In genomic region chr6:34248198-34248726, GRCh38 we compare ENCODE assay signal across 8 cellular contexts. TPM values are rescaled to one million over a fixed set of nuclear protein-coding genes. Genes with fewer than 3 reads are reported as not detected.
DNase-seq lines count a peak whose midpoint lies in the region; ATAC-seq and TF ChIP-seq lines count a peak whose summit lies in the region.

No MANE protein-coding gene starts in this region.

- CTCF ChIA-PET in AG04450 (lab: Charles Lee) = interaction anchor here (1.2 to 3.6 kb wide), 4 partner anchors 25 to 361 kb away, joined by 8 to 39 read pairs (median 10); no protein-coding TSS in a partner anchor

- no peaks in the 10 kb centered on the region; the same call in 1 of the 2 replicates for H3K9me3 ChIP-seq in AG04450 (ENCODE audit: control insufficient read depth, insufficient read depth, low read length)

- POLR2A ChIA-PET in AG04450 (lab: Yijun Ruan, JAX) = interaction anchor here (1.1 to 1.8 kb wide), 3 partner anchors 12 to 58 kb away, joined by 3 to 7 read pairs (median 3); partner anchors contain the start of gene HMGA1

- DNase-seq in AG04450 (ENCODE audit: low read depth, low spot score) (no peak), T-helper 1 cell (peak in 4 of 5 donors; percentile 31 to 45 (median 36)), cerebellum (ENCODE audit: low spot score) (peak; percentile 64), left colon (peak; percentile 77 to 81), NCI-H187 (lab: John Stamatoyannopoulos, UW) (no peak)
- DNase-seq in stimulated activated naive CD4-positive, alpha-beta T cell (lab: John Stamatoyannopoulos, UW) = peak in 4 of 6 experiments; percentile 17 to 42 (median 30)

- no peaks in the 10 kb centered on the region for H3K27me3 ChIP-seq in AG04450 (ENCODE audit: control insufficient read depth, insufficient read depth, low read length)

- peak overlapping the region; percentile 91 for H3K4me3 ChIP-seq in AG04450 (ENCODE audit: low read depth, low read length)

- ATAC-seq in GM18511 (IDR thresholded peaks at IDR 0.05; ENCODE audit: unreplicated experiment) (peak; percentile 46), HG03095 (IDR thresholded peaks at IDR 0.05; ENCODE audit: unreplicated experiment) (peak; percentile 17), left colon (peak; percentile 55)

- intact Hi-C loops in left colon (cut with DNase I, micrococcal nuclease) = loop anchor here (5.0 to 10.0 kb wide), 2 partner anchors 167 to 169 kb away; no protein-coding TSS in a partner anchor

- peak overlapping the region; percentile 47 for H3K27ac ChIP-seq in AG04450 (ENCODE audit: low read depth, low read length)

- no peak for TF ChIP-seq CTCF in AG04450 (IDR thresholded peaks at IDR 0.05; ENCODE audit: low read depth, low read length)

RNA-seq across cellular contexts. Expression of gene SMIM29, which starts 0.5 kb away (rescaled TPM):
- polyA plus RNA-seq in AG04450 (2011; rRNA removed) = 11.3 and 17.2 TPM in 2 replicates
- 12.6 and 16.0 TPM in 2 replicates for polyA minus RNA-seq in AG04450 (2011; rRNA and poly(A)+ RNA removed)
- 15.9 TPM for total RNA-seq in cerebellum
- total RNA-seq in left colon = 10 to 100 TPM in 1 of 2 donors, 1 to 10 TPM in 1; 8.2 to 11.5 TPM

RNA-seq across cellular contexts. Expression of gene HMGA1, which starts 11.6 kb away (rescaled TPM):
- polyA plus RNA-seq in AG04450 (2011; rRNA removed) = 142 and 197 TPM in 2 replicates
- polyA minus RNA-seq in AG04450 (2011; rRNA and poly(A)+ RNA removed) = 127 and 146 TPM in 2 replicates
- total RNA-seq in cerebellum (17.6 TPM), left colon (100 to 1,000 TPM; 116 to 152 TPM)

Comparison
In these comparisons a context has a peak if more than half of its experiments do, and no peak if none do; other contexts are left out.
1. DNase-seq: peak in T-helper 1 cell (4 of 5), cerebellum (single experiment), left colon (2 of 2) and stimulated activated naive CD4-positive, alpha-beta T cell (4 of 6); none in AG04450 (single experiment) and NCI-H187 (0 of 2).
2. Peak in every context shown above with its lines, with median percentiles within 50 percentile points of each other: ATAC-seq.